ENCODE assay signal across 8 cellular contexts in the genomic region with DNA sequence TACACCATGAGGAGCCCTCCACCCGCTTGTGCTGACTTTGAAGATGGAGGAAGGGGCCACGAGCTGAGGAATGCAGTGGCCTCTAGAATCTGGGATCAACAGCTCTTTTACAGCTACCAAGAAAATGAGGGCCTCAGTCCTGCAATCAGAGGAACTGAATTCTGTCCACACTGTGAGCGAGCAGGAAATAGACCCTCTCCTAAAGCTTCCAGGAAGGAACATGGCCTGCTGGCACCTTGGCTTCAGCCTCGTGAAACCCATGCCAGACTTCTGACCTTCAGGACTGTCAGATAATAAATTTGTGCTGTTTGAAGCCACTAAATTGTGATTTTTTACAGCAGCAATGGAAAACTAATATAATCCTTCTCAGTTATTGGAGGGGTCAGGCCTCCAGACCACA.
"Had no signal": no experiment of that assay in that cellular context is flagged by ENCODE, and none has a peak within 500 bp of the region (broad histone marks: within the 10 kb centered on the region; RNA-seq: fewer than 3 reads in every experiment).

No MANE protein-coding gene starts in this region.

- DNase-seq: GDM1, GF-D8 had no signal

- FAIRE-seq: G401.6, GM12878, GM12891, GM12892, GM18507, GM19239 had no signal
